ENCODE assay signal across 1 cellular context in genomic region chr2:56191617-56192016, GRCh38.
TF ChIP-seq lines count a peak whose summit lies in the region.

No MANE protein-coding gene starts in this region.

TF ChIP-seq in HEK293, 187 proteins besides CTCF, POLR2A, EP300 and RAD21 (continued from another document):
- no peak for TF ChIP-seq BCL6B (tag by site-specific recombination; IDR thresholded peaks at IDR 0.05)
